22 cellular contexts compared by ENCODE assay signal in genomic region chr17:40373999-40374398, GRCh38. TPM values are rescaled to one million over a fixed set of nuclear protein-coding genes. Genes with fewer than 3 reads are reported as not detected.
"Had no signal": no experiment of that assay in that cellular context is flagged by ENCODE, and none has a peak within 500 bp of the region (broad histone marks: within the 10 kb centered on the region; RNA-seq: fewer than 3 reads in every experiment).

No MANE protein-coding gene starts in this region.

- H3K27ac ChIP-seq: body of pancreas, left lung, sigmoid colon, spleen, tibial artery, vagina had no signal

- H3K4me1 ChIP-seq: body of pancreas, left lung, sigmoid colon, tibial artery, vagina had no signal

- ATAC-seq: body of pancreas; effector memory CD8-positive, alpha-beta T cell; WTC11 had no signal

- H3K4me3 ChIP-seq: body of pancreas, left lung, sigmoid colon, spleen, tibial artery, vagina had no signal

- H3K27me3 ChIP-seq: body of pancreas, left lung, sigmoid colon, vagina had no signal

- H3K4me3 Mint-ChIP-seq: activated naive CD8-positive, alpha-beta T cell; effector memory CD8-positive, alpha-beta T cell; mesothelial cell of epicardium; nephron; WTC11 had no signal

- DNase-seq: activated CD4-positive, alpha-beta T cell treated with anti-CD3 and anti-CD28 coated beads for 4 hours; activated gamma-delta T cell; amygdala; body of pancreas; effector memory CD8-positive, alpha-beta T cell; hippocampal formation; left lung; nucleus accumbens; sigmoid colon; spleen; stimulated activated CD4-positive, alpha-beta T cell treated with anti-CD3 and anti-CD28 coated beads, Interleukin-4, amount 100 ng/mL, for 4 hours; stimulated activated naive CD4-positive, alpha-beta T cell; substantia nigra; tibial artery had no signal

- H3K27ac Mint-ChIP-seq: mesothelial cell of epicardium, nephron had no signal

- H3K4me1 Mint-ChIP-seq: mesothelial cell of epicardium, nephron had no signal

- H3K36me3 ChIP-seq: left lung, sigmoid colon, spleen, tibial artery, vagina had no signal

- H3K9me3 ChIP-seq: body of pancreas, left lung, sigmoid colon, spleen, tibial artery, vagina had no signal

- H3K36me3 Mint-ChIP-seq: activated naive CD8-positive, alpha-beta T cell; mesothelial cell of epicardium had no signal

- H3K9me3 Mint-ChIP-seq: effector memory CD8-positive, alpha-beta T cell; nephron had no signal

RNA-seq across cellular contexts. Expression of gene GJD3, which starts 9.5 kb away (rescaled TPM):
- total RNA-seq: activated CD8-positive, alpha-beta memory T cell treated with anti-CD3 and anti-CD28 coated beads for 36 hours; mesothelial cell of epicardium; SK-MEL-5; T-helper 2 cell treated with Interferon-gamma antibody and Interleukin-4, amounts not matched to agents 100 ng/mL and 5 ng/mL, for 36 hours had no signal
